9 cellular contexts compared by ENCODE assay signal in genomic region chr7:105581066-105581811, GRCh38. TPM values are rescaled to one million over a fixed set of nuclear protein-coding genes. Genes with fewer than 3 reads are reported as not detected.
DNase-seq lines count a peak whose midpoint lies in the region; ATAC-seq and TF ChIP-seq lines count a peak whose summit lies in the region.
"Had no signal": no experiment of that assay in that cellular context is flagged by ENCODE, and none has a peak within 500 bp of the region (broad histone marks: within the 10 kb centered on the region; RNA-seq: fewer than 3 reads in every experiment).

Gene EFCAB10, minus strand, starts transcription at chr7:105581493. Its CDS starts 30 bp downstream, at chr7:105581463.

- peak; percentile 74 for ATAC-seq in GM21737 (IDR thresholded peaks at IDR 0.05; ENCODE audit: unreplicated experiment)
- ATAC-seq in effector memory CD8-positive, alpha-beta T cell (replicated peaks): peak; percentile 51
- ATAC-seq in lung (ENCODE audit: insufficient read depth, low FRiP score): peak; percentile 58

- no peak within 1 kb of the TSS for H3K27ac Mint-ChIP-seq in activated CD4-positive, alpha-beta T cell treated with anti-CD3 and anti-CD28 coated beads, Interleukin-2, amount 10 ng/mL, durations not matched to agents 7 days and 5 days
- no peak within 1 kb of the TSS for H3K27ac Mint-ChIP-seq in effector memory CD8-positive, alpha-beta T cell

- H3K4me3 Mint-ChIP-seq in activated CD4-positive, alpha-beta T cell treated with anti-CD3 and anti-CD28 coated beads, Interleukin-2, amount 10 ng/mL, durations not matched to agents 7 days and 5 days: peak within 1 kb of the TSS; percentile 60
- peak within 1 kb of the TSS; percentile 64 to 76 for H3K4me3 Mint-ChIP-seq in effector memory CD8-positive, alpha-beta T cell

- CTCF ChIA-PET in activated CD4-positive, alpha-beta T cell treated with anti-CD3 and anti-CD28 coated beads, Interleukin-2, amount 10 ng/mL, durations not matched to agents 7 days and 5 days (lab: Charles Lee): interaction anchor here (1.2 kb wide), 1 partner anchor 50 kb away, joined by 3 read pairs; no protein-coding TSS in a partner anchor

- H3K4me3 ChIP-seq in lung: no peak within 1 kb of the TSS
- H3K4me3 ChIP-seq: SK-N-MC had no signal

- H3K4me1 ChIP-seq in lung (ENCODE audit: control insufficient read depth in 2 of 2, insufficient read depth in 2 of 2, low read length in 2 of 2): peaks cover 0 to 3% of the 10 kb centered on the region in 2 donors

- H3K27ac ChIP-seq in lung (ENCODE audit: low read depth in 1 of 2, low read length in 1 of 2): no peak within 1 kb of the TSS
- H3K27ac ChIP-seq: SK-N-MC had no signal

- peaks cover 0 to 2% of the 10 kb centered on the region in 2 donors for H3K9me3 ChIP-seq in lung (ENCODE audit: control insufficient read depth in 2 of 2, insufficient read depth in 1 of 2, low read length in 1 of 2)

- H3K27me3 ChIP-seq in lung (ENCODE audit: control insufficient read depth, insufficient read depth): no peaks in the 10 kb centered on the region

- H3K9me3 Mint-ChIP-seq in activated CD4-positive, alpha-beta T cell treated with anti-CD3 and anti-CD28 coated beads, Interleukin-2, amount 10 ng/mL, durations not matched to agents 7 days and 5 days: peaks cover 11% of the 10 kb centered on the region
- H3K9me3 Mint-ChIP-seq in effector memory CD8-positive, alpha-beta T cell: peaks cover 3 to 6% of the 10 kb centered on the region in 2 donors

- 13 to 15% methylated on average over 36 of the region's 36 CpGs for WGBS in lung, 2 donors

- H3K4me1 Mint-ChIP-seq in activated CD4-positive, alpha-beta T cell treated with anti-CD3 and anti-CD28 coated beads, Interleukin-2, amount 10 ng/mL, durations not matched to agents 7 days and 5 days: peaks cover 16% of the 10 kb centered on the region
- peaks cover 3 to 11% of the 10 kb centered on the region in 2 donors for H3K4me1 Mint-ChIP-seq in effector memory CD8-positive, alpha-beta T cell (ENCODE audit: low read depth in 2 of 2)

- POLR2A ChIA-PET in activated CD4-positive, alpha-beta T cell treated with anti-CD3 and anti-CD28 coated beads, Interleukin-2, amount 10 ng/mL, durations not matched to agents 7 days and 5 days (lab: Charles Lee): interaction anchor here (0.6 kb wide), 1 partner anchor 230 kb away, joined by 4 read pairs; no protein-coding TSS in a partner anchor

- H3K27me3 Mint-ChIP-seq in activated CD4-positive, alpha-beta T cell treated with anti-CD3 and anti-CD28 coated beads, Interleukin-2, amount 10 ng/mL, durations not matched to agents 7 days and 5 days: no peaks in the 10 kb centered on the region
- H3K27me3 Mint-ChIP-seq in effector memory CD8-positive, alpha-beta T cell: peaks cover 6 to 27% of the 10 kb centered on the region in 2 donors

- H3K36me3 Mint-ChIP-seq in activated CD4-positive, alpha-beta T cell treated with anti-CD3 and anti-CD28 coated beads, Interleukin-2, amount 10 ng/mL, durations not matched to agents 7 days and 5 days (ENCODE audit: low read depth): peaks cover 4% of the 10 kb centered on the region
- peaks cover 6% of the 10 kb centered on the region for H3K36me3 Mint-ChIP-seq in effector memory CD8-positive, alpha-beta T cell (ENCODE audit: insufficient read depth)

- TF ChIP-seq CTCF in lung (IDR thresholded peaks at IDR 0.05; ENCODE audit: control extremely low read depth, extremely low read depth): no peak

- no peaks in the 10 kb centered on the region for H3K36me3 ChIP-seq in lung (ENCODE audit: control insufficient read depth in 2 of 2, insufficient read depth in 2 of 2, low read length in 2 of 2)

- DNase-seq in Daoy (ENCODE audit: low read depth) (peak; percentile 63), NCI-H128 (lab: John Stamatoyannopoulos, UW; ENCODE audit: unreplicated experiment) (peak; percentile 68), lung (ENCODE audit: low spot score) (peak; percentile 77), H4 (ENCODE audit: low spot score) (no peak)
- peak; percentile 66 for DNase-seq in activated CD4-positive, alpha-beta T cell treated with anti-CD3 and anti-CD28 coated beads, Interleukin-2, amount 10 ng/mL, durations not matched to agents 7 days and 5 days
- peak; percentile 2 to 13 (median 11) for DNase-seq in effector memory CD8-positive, alpha-beta T cell
- peak; percentile 37 to 55 (median 41) for DNase-seq in stimulated activated CD4-positive, alpha-beta T cell treated with anti-CD3 and anti-CD28 coated beads, TNF-alpha, amount 100 ng/mL, for 48 hours (ENCODE audit: low read depth in 3 of 3)

RNA-seq across cellular contexts. Expression of gene EFCAB10, which starts in this region (rescaled TPM):
- total RNA-seq in Daoy (2014; rRNA removed; shearing (Covaris generic)): 0.17 TPM in 1 of 2 replicates, not detected in the other
- not detected for total RNA-seq in activated CD4-positive, alpha-beta T cell treated with anti-CD3 and anti-CD28 coated beads, Interleukin-2, amount 10 ng/mL, durations not matched to agents 7 days and 5 days
- 10 to 100 TPM; 18.5 to 23.2 TPM for total RNA-seq in lung
- polyA plus RNA-seq in lung: 1 to 10 TPM; 4.5 to 7.0 TPM
- total RNA-seq in H4 (2014; rRNA removed; shearing (Covaris generic)): not detected in 2 replicates

Comparison
In these comparisons a context has a peak if more than half of its experiments do, and no peak if none do; other contexts are left out.
1. RNA of gene EFCAB10 (total RNA-seq): 18.5 to 23.2 TPM in lung; not detected in activated CD4-positive, alpha-beta T cell treated with anti-CD3 and anti-CD28 coated beads, Interleukin-2, amount 10 ng/mL, durations not matched to agents 7 days and 5 days, 0.17 TPM in Daoy and not detected in H4; every median in the first group is over 10 times any median in the second.
2. Peak in DNase-seq in Daoy; RNA of the gene not detected or under 1 TPM.
3. Peak in DNase-seq in activated CD4-positive, alpha-beta T cell treated with anti-CD3 and anti-CD28 coated beads, Interleukin-2, amount 10 ng/mL, durations not matched to agents 7 days and 5 days; RNA of the gene not detected or under 1 TPM.
4. Peak in every context shown above with its lines, with median percentiles within 50 percentile points of each other: ATAC-seq.